ENCODE assay signal across 14 cellular contexts in genomic region chr7:130958846-130959245, GRCh38.
DNase-seq lines count a peak whose midpoint lies in the region; ATAC-seq and TF ChIP-seq lines count a peak whose summit lies in the region.
"Had no signal": no experiment of that assay in that cellular context is flagged by ENCODE, and none has a peak within 500 bp of the region (broad histone marks: within the 10 kb centered on the region; RNA-seq: fewer than 3 reads in every experiment).

No MANE protein-coding gene starts in this region.

- H3K4me3 ChIP-seq in KMS-11 (IDR thresholded peaks at IDR 0.05; ENCODE audit: insufficient read depth, low read depth, low read length) (no peak overlapping the region), skin epidermis (peak overlapping the region in 2 of 7 experiments; percentile 8 to 12), tibial artery (no peak overlapping the region)

- H3K27ac ChIP-seq in KMS-11 (peak overlapping the region; percentile 89; the same call in 1 of the 2 replicates), skin epidermis (peak overlapping the region in 16 of 21 experiments; percentile 31 to 93 (median 82)), tibial artery (no peak overlapping the region)
- H3K27ac ChIP-seq: C4-2B, parathyroid adenoma had no signal

- peaks cover 2% of the 10 kb centered on the region; the same call in 1 of the 2 replicates for H3K36me3 ChIP-seq in KMS-11 (ENCODE audit: insufficient read depth)
- peaks cover 14 to 20% (median 16%) of the 10 kb centered on the region in 3 donors for H3K36me3 ChIP-seq in tibial artery

- H3K79me2 ChIP-seq in KMS-11 (ENCODE audit: insufficient read depth, low read depth) = peaks cover 89% of the 10 kb centered on the region

- DNase-seq in activated naive CD4-positive, alpha-beta T cell treated with Interleukin-2 at 50 U/mL for 16 hours = no peak
- DNase-seq in activated T-helper 2 cell treated with anti-CD3 and anti-CD28 coated beads, Interferon-gamma antibody, Interleukin-2, Interleukin-4, amounts not matched to agents 10 μg/mL and 5 μg/mL and 100 μg/mL, durations not matched to agents 14 hours and 24 hours and 36 hours (ENCODE audit: low spot score) = no peak
- DNase-seq in tibial artery = no peak
- DNase-seq in medulla oblongata (ENCODE audit: extremely low spot score) = no peak
- DNase-seq: NCI-H446; stimulated activated CD4-positive, alpha-beta T cell treated with anti-CD3 and anti-CD28 coated beads, Interleukin-1b, Interleukin-23, amount 100 ng/mL, for 48 hours; stimulated activated naive CD4-positive, alpha-beta T cell had no signal

- no peaks in the 10 kb centered on the region for H3K9me3 ChIP-seq in tibial artery

- H3K27me3 ChIP-seq in KMS-11 (ENCODE audit: insufficient read depth, low read depth) (no peaks in the 10 kb centered on the region), tibial artery (no peaks in the 10 kb centered on the region)

- TF ChIP-seq CTCF in KMS-11 (conservative IDR thresholded peaks at IDR 0.05; ENCODE audit: low read depth, low read length) = no peak
- no peak for TF ChIP-seq CTCF in tibial artery (IDR thresholded peaks at IDR 0.05)

- H3K27me3 Mint-ChIP-seq in activated naive CD4-positive, alpha-beta T cell treated with anti-CD3 and anti-CD28 coated beads, Interleukin-2, amount 50 U/mL, for 24 hours = no peaks in the 10 kb centered on the region
- H3K27me3 Mint-ChIP-seq in activated T-helper 2 cell treated with anti-CD3 and anti-CD28 coated beads, Interferon-gamma antibody, Interleukin-2, Interleukin-4, amounts not matched to agents 10 μg/mL and 5 μg/mL and 100 μg/mL, durations not matched to agents 14 hours and 24 hours and 36 hours (ENCODE audit: low read depth) = no peaks in the 10 kb centered on the region
- H3K27me3 Mint-ChIP-seq: central memory CD8-positive, alpha-beta T cell had no signal

- H3K4me2 ChIP-seq in KMS-11 = peak overlapping the region; percentile 71

- H3K27ac Mint-ChIP-seq in activated naive CD4-positive, alpha-beta T cell treated with anti-CD3 and anti-CD28 coated beads, Interleukin-2, amount 50 U/mL, for 24 hours = peak overlapping the region; percentile 96
- peak overlapping the region; percentile 88 for H3K27ac Mint-ChIP-seq in activated T-helper 2 cell treated with anti-CD3 and anti-CD28 coated beads, Interferon-gamma antibody, Interleukin-2, Interleukin-4, amounts not matched to agents 10 μg/mL and 5 μg/mL and 100 μg/mL, durations not matched to agents 14 hours and 24 hours and 36 hours

- H3K4me1 Mint-ChIP-seq in activated naive CD4-positive, alpha-beta T cell treated with anti-CD3 and anti-CD28 coated beads, Interleukin-2, amount 50 U/mL, for 24 hours = peaks cover 37% of the 10 kb centered on the region
- peaks cover 57% of the 10 kb centered on the region for H3K4me1 Mint-ChIP-seq in activated T-helper 2 cell treated with anti-CD3 and anti-CD28 coated beads, Interferon-gamma antibody, Interleukin-2, Interleukin-4, amounts not matched to agents 10 μg/mL and 5 μg/mL and 100 μg/mL, durations not matched to agents 14 hours and 24 hours and 36 hours (ENCODE audit: low read depth)

- intact Hi-C loops in activated T-helper 2 cell treated with anti-CD3 and anti-CD28 coated beads, Interferon-gamma antibody, Interleukin-2, Interleukin-4, amounts not matched to agents 10 μg/mL and 5 μg/mL and 100 μg/mL, durations not matched to agents 14 hours and 24 hours and 36 hours (cut with micrococcal nuclease) = no loop called here
- intact Hi-C loops in tibial artery (cut with DNase I; ENCODE audit: low total_unique reads) = no loop called here

- ATAC-seq in GM21515 (IDR thresholded peaks at IDR 0.05; ENCODE audit: unreplicated experiment) = no peak

- peaks cover 63% of the 10 kb centered on the region for H3K36me3 Mint-ChIP-seq in activated naive CD4-positive, alpha-beta T cell treated with anti-CD3 and anti-CD28 coated beads, Interleukin-2, amount 50 U/mL, for 24 hours
- peaks cover 88% of the 10 kb centered on the region for H3K36me3 Mint-ChIP-seq in activated T-helper 2 cell treated with anti-CD3 and anti-CD28 coated beads, Interferon-gamma antibody, Interleukin-2, Interleukin-4, amounts not matched to agents 10 μg/mL and 5 μg/mL and 100 μg/mL, durations not matched to agents 14 hours and 24 hours and 36 hours (ENCODE audit: low read depth)

- H3K9ac ChIP-seq in KMS-11 = peak overlapping the region; percentile 94; the same call in 1 of the 2 replicates
- H3K9ac ChIP-seq: parathyroid adenoma had no signal

- peaks cover 37% of the 10 kb centered on the region for H4K20me1 ChIP-seq in KMS-11 (ENCODE audit: insufficient read depth)

- H3K4me3 Mint-ChIP-seq in activated naive CD4-positive, alpha-beta T cell treated with anti-CD3 and anti-CD28 coated beads, Interleukin-2, amount 50 U/mL, for 24 hours = no peak overlapping the region
- peak overlapping the region; percentile 95 for H3K4me3 Mint-ChIP-seq in activated T-helper 2 cell treated with anti-CD3 and anti-CD28 coated beads, Interferon-gamma antibody, Interleukin-2, Interleukin-4, amounts not matched to agents 10 μg/mL and 5 μg/mL and 100 μg/mL, durations not matched to agents 14 hours and 24 hours and 36 hours (ENCODE audit: low read depth)
- H3K4me3 Mint-ChIP-seq: central memory CD8-positive, alpha-beta T cell had no signal

- H3K4me1 ChIP-seq in KMS-11 (ENCODE audit: low read depth, poor library complexity, severe bottlenecking) (peaks cover 84% of the 10 kb centered on the region), tibial artery (peaks cover 0 to 56% (median 8%) of the 10 kb centered on the region in 4 donors)
- H3K4me1 ChIP-seq: parathyroid adenoma had no signal

- H2AFZ ChIP-seq in KMS-11 (ENCODE audit: low read depth) = no peak overlapping the region
- H2AFZ ChIP-seq: parathyroid adenoma had no signal

- no peaks in the 10 kb centered on the region for H3K9me3 Mint-ChIP-seq in activated naive CD4-positive, alpha-beta T cell treated with anti-CD3 and anti-CD28 coated beads, Interleukin-2, amount 50 U/mL, for 24 hours
- no peaks in the 10 kb centered on the region for H3K9me3 Mint-ChIP-seq in activated T-helper 2 cell treated with anti-CD3 and anti-CD28 coated beads, Interferon-gamma antibody, Interleukin-2, Interleukin-4, amounts not matched to agents 10 μg/mL and 5 μg/mL and 100 μg/mL, durations not matched to agents 14 hours and 24 hours and 36 hours
- H3K9me3 Mint-ChIP-seq: central memory CD8-positive, alpha-beta T cell had no signal

Comparison
In these comparisons a context has a peak if more than half of its experiments do, and no peak if none do; other contexts are left out.
1. H3K27ac ChIP-seq: peak in KMS-11 (single experiment) and skin epidermis (16 of 21); none in tibial artery (0 of 2).